ENCODE assay signal across 1 cellular context in the genomic region with DNA sequence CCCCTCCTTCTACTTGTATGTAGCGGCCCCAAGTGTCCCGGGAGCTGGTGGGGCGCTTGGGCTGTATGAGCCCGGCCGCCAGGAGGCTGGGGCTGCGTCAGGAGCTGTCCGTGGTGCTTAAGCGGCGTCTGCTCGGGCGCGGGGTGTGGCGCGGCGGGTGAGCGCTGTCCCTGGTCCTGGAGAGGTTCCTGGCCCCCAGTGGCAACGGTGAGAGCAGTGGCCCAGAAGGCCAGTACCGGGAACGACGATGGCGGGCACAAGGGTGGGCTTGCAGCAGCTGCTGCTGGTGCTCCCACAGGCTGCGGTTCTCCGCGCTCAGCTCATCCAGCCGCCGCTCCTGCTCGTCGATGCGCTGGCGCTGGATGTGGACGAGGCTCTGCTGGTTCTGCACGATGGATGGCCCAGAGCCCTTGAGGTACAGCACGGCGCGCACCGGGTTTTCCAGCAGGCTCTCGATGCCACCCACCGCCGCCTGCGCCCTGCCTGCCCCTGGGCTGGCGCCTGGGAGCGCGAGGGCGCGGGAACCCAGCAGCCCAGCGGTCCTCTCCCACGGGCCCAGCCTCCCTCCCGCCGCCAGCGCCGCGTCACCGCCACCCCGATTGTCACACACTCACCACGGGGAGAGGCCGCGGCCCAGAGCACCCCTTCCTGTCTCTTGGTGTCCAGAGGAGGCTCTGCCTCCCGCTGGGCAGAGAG.
A peak's percentile ranks its signal among the peaks of the same experiment; 100 is the strongest.
TF ChIP-seq lines count a peak whose summit lies in the region.

No MANE protein-coding gene starts in this region.

TF ChIP-seq in HepG2, 621 proteins besides CTCF, POLR2A, EP300 and RAD21 (continued from another document and continues in another):
- TF ChIP-seq, protein P1, sequence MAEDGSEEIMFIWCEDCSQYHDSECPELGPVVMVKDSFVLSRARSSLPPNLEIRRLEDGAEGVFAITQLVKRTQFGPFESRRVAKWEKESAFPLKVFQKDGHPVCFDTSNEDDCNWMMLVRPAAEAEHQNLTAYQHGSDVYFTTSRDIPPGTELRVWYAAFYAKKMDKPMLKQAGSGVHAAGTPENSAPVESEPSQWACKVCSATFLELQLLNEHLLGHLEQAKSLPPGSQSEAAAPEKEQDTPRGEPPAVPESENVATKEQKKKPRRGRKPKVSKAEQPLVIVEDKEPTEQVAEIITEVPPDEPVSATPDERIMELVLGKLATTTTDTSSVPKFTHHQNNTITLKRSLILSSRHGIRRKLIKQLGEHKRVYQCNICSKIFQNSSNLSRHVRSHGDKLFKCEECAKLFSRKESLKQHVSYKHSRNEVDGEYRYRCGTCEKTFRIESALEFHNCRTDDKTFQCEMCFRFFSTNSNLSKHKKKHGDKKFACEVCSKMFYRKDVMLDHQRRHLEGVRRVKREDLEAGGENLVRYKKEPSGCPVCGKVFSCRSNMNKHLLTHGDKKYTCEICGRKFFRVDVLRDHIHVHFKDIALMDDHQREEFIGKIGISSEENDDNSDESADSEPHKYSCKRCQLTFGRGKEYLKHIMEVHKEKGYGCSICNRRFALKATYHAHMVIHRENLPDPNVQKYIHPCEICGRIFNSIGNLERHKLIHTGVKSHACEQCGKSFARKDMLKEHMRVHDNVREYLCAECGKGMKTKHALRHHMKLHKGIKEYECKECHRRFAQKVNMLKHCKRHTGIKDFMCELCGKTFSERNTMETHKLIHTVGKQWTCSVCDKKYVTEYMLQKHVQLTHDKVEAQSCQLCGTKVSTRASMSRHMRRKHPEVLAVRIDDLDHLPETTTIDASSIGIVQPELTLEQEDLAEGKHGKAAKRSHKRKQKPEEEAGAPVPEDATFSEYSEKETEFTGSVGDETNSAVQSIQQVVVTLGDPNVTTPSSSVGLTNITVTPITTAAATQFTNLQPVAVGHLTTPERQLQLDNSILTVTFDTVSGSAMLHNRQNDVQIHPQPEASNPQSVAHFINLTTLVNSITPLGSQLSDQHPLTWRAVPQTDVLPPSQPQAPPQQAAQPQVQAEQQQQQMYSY (CRISPR knock-in tag; IDR thresholded peaks at IDR 0.05), result peak; percentile 92
- TF ChIP-seq, protein P2, sequence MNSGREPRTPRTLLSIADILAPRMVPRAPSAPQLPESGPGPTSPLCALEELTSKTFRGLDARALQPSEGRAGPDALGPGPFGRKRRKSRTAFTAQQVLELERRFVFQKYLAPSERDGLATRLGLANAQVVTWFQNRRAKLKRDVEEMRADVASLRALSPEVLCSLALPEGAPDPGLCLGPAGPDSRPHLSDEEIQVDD (CRISPR knock-in tag; IDR thresholded peaks at IDR 0.05; ENCODE audit: borderline replicate concordance), result peak; percentile 100
- TF ChIP-seq SSRP1 (CRISPR knock-in tag; IDR thresholded peaks at IDR 0.05) (no peak), RCOR2 (CRISPR knock-in tag; IDR thresholded peaks at IDR 0.05) (peak; percentile 66; the same call in 1 of the 2 replicates), ZNF136 (CRISPR knock-in tag; IDR thresholded peaks at IDR 0.05; ENCODE audit: low read depth) (peak; percentile 100), RFXAP (CRISPR knock-in tag; IDR thresholded peaks at IDR 0.05; ENCODE audit: borderline replicate concordance) (peak; percentile 98), U2AF2 (IDR thresholded peaks at IDR 0.05; ENCODE audit: low read depth, low read length) (no peak), AGO2 (optimal IDR thresholded peaks at IDR 0.05; ENCODE audit: low read depth, low read length) (no peak), ZBTB21 (CRISPR knock-in tag; IDR thresholded peaks at IDR 0.05) (peak; percentile 92), ZNF660 (CRISPR knock-in tag; IDR thresholded peaks at IDR 0.05; ENCODE audit: borderline replicate concordance, low read depth) (peak; percentile 99), NR2F1 (CRISPR knock-in tag; IDR thresholded peaks at IDR 0.05) (peak; percentile 16 to 83; a peak in 1 of 4 replicates), ZNF782 (CRISPR knock-in tag; IDR thresholded peaks at IDR 0.05; ENCODE audit: borderline replicate concordance) (peak; percentile 100), ZNF33B (CRISPR knock-in tag; IDR thresholded peaks at IDR 0.05) (peak; percentile 100), SRF (IDR thresholded peaks at IDR 0.05; ENCODE audit: low read depth, low read length) (no peak), ATAD3A (CRISPR knock-in tag; IDR thresholded peaks at IDR 0.05) (peak; percentile 99), NR3C1 (CRISPR knock-in tag; IDR thresholded peaks at IDR 0.05) (peak; percentile 95), CHD4 (IDR thresholded peaks at IDR 0.05; ENCODE audit: borderline replicate concordance, low read length) (no peak), RELA (CRISPR knock-in tag; IDR thresholded peaks at IDR 0.05) (peak; percentile 98), ATM (IDR thresholded peaks at IDR 0.05; ENCODE audit: borderline replicate concordance) (no peak), ZNF780A (CRISPR knock-in tag; IDR thresholded peaks at IDR 0.05) (peak; percentile 99), TOE1 (CRISPR knock-in tag; IDR thresholded peaks at IDR 0.05) (peak; percentile 100), ZNF598 (CRISPR knock-in tag; IDR thresholded peaks at IDR 0.05; ENCODE audit: borderline replicate concordance) (peak; percentile 99), ZNF3 (CRISPR knock-in tag; IDR thresholded peaks at IDR 0.05) (peak; percentile 93), ZNF225 (CRISPR knock-in tag; IDR thresholded peaks at IDR 0.05) (peak; percentile 100), SYNCRIP (IDR thresholded peaks at IDR 0.05; ENCODE audit: insufficient read depth, low read depth, low read length) (no peak), RAD51 (IDR thresholded peaks at IDR 0.05; ENCODE audit: borderline replicate concordance) (no peak), FOSL1 (CRISPR knock-in tag; IDR thresholded peaks at IDR 0.05; ENCODE audit: borderline replicate concordance) (peak; percentile 93), SCMH1 (CRISPR knock-in tag; IDR thresholded peaks at IDR 0.05; ENCODE audit: borderline replicate concordance) (peak; percentile 88), SRSF4 (IDR thresholded peaks at IDR 0.05; ENCODE audit: low read depth, low read length, poor library complexity, severe bottlenecking) (no peak), ZNF354B (CRISPR knock-in tag; IDR thresholded peaks at IDR 0.05) (peak; percentile 100), MIER2 (CRISPR knock-in tag; IDR thresholded peaks at IDR 0.05) (peak; percentile 100), ZNF234 (CRISPR knock-in tag; conservative IDR thresholded peaks at IDR 0.05) (peak; percentile 99)
- TF ChIP-seq, protein P3, sequence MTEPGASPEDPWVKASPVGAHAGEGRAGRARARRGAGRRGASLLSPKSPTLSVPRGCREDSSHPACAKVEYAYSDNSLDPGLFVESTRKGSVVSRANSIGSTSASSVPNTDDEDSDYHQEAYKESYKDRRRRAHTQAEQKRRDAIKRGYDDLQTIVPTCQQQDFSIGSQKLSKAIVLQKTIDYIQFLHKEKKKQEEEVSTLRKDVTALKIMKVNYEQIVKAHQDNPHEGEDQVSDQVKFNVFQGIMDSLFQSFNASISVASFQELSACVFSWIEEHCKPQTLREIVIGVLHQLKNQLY (CRISPR knock-in tag; IDR thresholded peaks at IDR 0.05), result peak; percentile 85
- TF ChIP-seq, protein P4, sequence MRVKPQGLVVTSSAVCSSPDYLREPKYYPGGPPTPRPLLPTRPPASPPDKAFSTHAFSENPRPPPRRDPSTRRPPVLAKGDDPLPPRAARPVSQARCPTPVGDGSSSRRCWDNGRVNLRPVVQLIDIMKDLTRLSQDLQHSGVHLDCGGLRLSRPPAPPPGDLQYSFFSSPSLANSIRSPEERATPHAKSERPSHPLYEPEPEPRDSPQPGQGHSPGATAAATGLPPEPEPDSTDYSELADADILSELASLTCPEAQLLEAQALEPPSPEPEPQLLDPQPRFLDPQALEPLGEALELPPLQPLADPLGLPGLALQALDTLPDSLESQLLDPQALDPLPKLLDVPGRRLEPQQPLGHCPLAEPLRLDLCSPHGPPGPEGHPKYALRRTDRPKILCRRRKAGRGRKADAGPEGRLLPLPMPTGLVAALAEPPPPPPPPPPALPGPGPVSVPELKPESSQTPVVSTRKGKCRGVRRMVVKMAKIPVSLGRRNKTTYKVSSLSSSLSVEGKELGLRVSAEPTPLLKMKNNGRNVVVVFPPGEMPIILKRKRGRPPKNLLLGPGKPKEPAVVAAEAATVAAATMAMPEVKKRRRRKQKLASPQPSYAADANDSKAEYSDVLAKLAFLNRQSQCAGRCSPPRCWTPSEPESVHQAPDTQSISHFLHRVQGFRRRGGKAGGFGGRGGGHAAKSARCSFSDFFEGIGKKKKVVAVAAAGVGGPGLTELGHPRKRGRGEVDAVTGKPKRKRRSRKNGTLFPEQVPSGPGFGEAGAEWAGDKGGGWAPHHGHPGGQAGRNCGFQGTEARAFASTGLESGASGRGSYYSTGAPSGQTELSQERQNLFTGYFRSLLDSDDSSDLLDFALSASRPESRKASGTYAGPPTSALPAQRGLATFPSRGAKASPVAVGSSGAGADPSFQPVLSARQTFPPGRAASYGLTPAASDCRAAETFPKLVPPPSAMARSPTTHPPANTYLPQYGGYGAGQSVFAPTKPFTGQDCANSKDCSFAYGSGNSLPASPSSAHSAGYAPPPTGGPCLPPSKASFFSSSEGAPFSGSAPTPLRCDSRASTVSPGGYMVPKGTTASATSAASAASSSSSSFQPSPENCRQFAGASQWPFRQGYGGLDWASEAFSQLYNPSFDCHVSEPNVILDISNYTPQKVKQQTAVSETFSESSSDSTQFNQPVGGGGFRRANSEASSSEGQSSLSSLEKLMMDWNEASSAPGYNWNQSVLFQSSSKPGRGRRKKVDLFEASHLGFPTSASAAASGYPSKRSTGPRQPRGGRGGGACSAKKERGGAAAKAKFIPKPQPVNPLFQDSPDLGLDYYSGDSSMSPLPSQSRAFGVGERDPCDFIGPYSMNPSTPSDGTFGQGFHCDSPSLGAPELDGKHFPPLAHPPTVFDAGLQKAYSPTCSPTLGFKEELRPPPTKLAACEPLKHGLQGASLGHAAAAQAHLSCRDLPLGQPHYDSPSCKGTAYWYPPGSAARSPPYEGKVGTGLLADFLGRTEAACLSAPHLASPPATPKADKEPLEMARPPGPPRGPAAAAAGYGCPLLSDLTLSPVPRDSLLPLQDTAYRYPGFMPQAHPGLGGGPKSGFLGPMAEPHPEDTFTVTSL (CRISPR knock-in tag; IDR thresholded peaks at IDR 0.05; ENCODE audit: borderline replicate concordance), result peak; percentile 96
- TF ChIP-seq, protein P5, sequence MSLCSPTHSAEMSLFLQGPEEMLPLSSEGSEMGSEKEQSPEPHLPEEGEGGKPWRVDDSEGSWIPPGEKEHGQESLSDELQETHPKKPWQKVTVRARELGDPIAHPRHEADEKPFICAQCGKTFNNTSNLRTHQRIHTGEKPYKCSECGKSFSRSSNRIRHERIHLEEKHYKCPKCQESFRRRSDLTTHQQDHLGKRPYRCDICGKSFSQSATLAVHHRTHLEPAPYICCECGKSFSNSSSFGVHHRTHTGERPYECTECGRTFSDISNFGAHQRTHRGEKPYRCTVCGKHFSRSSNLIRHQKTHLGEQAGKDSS (CRISPR knock-in tag; IDR thresholded peaks at IDR 0.05; ENCODE audit: borderline replicate concordance, low read depth), result peak; percentile 99
- TF ChIP-seq, protein P6, sequence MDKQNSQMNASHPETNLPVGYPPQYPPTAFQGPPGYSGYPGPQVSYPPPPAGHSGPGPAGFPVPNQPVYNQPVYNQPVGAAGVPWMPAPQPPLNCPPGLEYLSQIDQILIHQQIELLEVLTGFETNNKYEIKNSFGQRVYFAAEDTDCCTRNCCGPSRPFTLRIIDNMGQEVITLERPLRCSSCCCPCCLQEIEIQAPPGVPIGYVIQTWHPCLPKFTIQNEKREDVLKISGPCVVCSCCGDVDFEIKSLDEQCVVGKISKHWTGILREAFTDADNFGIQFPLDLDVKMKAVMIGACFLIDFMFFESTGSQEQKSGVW (CRISPR knock-in tag; IDR thresholded peaks at IDR 0.05; ENCODE audit: borderline replicate concordance), result peak; percentile 99
- TF ChIP-seq, protein P7, sequence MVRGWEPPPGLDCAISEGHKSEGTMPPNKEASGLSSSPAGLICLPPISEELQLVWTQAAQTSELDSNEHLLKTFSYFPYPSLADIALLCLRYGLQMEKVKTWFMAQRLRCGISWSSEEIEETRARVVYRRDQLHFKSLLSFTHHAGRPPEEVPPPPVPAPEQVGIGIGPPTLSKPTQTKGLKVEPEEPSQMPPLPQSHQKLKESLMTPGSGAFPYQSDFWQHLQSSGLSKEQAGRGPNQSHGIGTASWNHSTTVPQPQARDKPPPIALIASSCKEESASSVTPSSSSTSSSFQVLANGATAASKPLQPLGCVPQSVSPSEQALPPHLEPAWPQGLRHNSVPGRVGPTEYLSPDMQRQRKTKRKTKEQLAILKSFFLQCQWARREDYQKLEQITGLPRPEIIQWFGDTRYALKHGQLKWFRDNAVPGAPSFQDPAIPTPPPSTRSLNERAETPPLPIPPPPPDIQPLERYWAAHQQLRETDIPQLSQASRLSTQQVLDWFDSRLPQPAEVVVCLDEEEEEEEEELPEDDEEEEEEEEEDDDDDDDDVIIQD (CRISPR knock-in tag; IDR thresholded peaks at IDR 0.05; ENCODE audit: low read depth), result peak; percentile 93
